In genomic region chr15:46312133-46312740, GRCh38 we compare ENCODE assay signal across 8 cellular contexts.
DNase-seq lines count a peak whose midpoint lies in the region; ATAC-seq and TF ChIP-seq lines count a peak whose summit lies in the region.

No MANE protein-coding gene starts in this region.

- peak; percentile 54 for TF ChIP-seq RAD21 in Ishikawa (IDR thresholded peaks at IDR 0.05; ENCODE audit: low read depth)

- DNase-seq in EH (ENCODE audit: low read depth) (peak; percentile 62), OCI-M2 (lab: John Stamatoyannopoulos, UW; ENCODE audit: unreplicated experiment) (peak; percentile 2), foreskin keratinocyte (peak in 1 of 2 donors; percentile 55), nucleus accumbens (lab: John Stamatoyannopoulos, UW) (peak in 48 of 56 donors; percentile 1 to 86 (median 34)), ureter (ENCODE audit: low spot score) (peak; percentile 72)
- DNase-seq in activated T-cell treated with anti-CD3 and anti-CD28 coated beads, Interleukin-2, amount 50 U/mL, for 48 hours: peak; percentile 70 to 71

- TF ChIP-seq EP300 in Ishikawa (IDR thresholded peaks at IDR 0.05; ENCODE audit: borderline replicate concordance): no peak

- ATAC-seq in GM21619 (IDR thresholded peaks at IDR 0.05; ENCODE audit: unreplicated experiment): peak; percentile 98
- peak; percentile 90 for ATAC-seq in foreskin keratinocyte

- no peak overlapping the region for H3K27ac ChIP-seq in foreskin keratinocyte

- peak; percentile 89 for TF ChIP-seq CTCF in foreskin keratinocyte (conservative IDR thresholded peaks at IDR 0.05)

- H3K27me3 ChIP-seq in foreskin keratinocyte: peaks cover 3% of the 10 kb centered on the region

- H3K4me1 ChIP-seq in foreskin keratinocyte: no peaks in the 10 kb centered on the region

TF ChIP-seq in Ishikawa, 13 proteins besides CTCF, POLR2A, EP300 and RAD21:
- TF ChIP-seq NFIC (IDR thresholded peaks at IDR 0.05): no peak
- TF ChIP-seq CREB1 (IDR thresholded peaks at IDR 0.05; ENCODE audit: low read depth): no peak
- TF ChIP-seq TAF1 (IDR thresholded peaks at IDR 0.05; ENCODE audit: low read depth): no peak
- TF ChIP-seq USF1 (IDR thresholded peaks at IDR 0.05): no peak
- no peak for TF ChIP-seq FOXM1 (IDR thresholded peaks at IDR 0.05; ENCODE audit: borderline replicate concordance, low read depth)
- TF ChIP-seq EGR1 (IDR thresholded peaks at IDR 0.05): no peak
- TF ChIP-seq TEAD4 (IDR thresholded peaks at IDR 0.05): no peak
- TF ChIP-seq ZBTB7A (IDR thresholded peaks at IDR 0.05; ENCODE audit: low read depth): no peak
- no peak for TF ChIP-seq TCF12 (IDR thresholded peaks at IDR 0.05; ENCODE audit: low read depth)
- no peak for TF ChIP-seq MAX (IDR thresholded peaks at IDR 0.05)
- no peak for TF ChIP-seq YY1 (IDR thresholded peaks at IDR 0.05; ENCODE audit: low read depth)
- TF ChIP-seq CEBPB (IDR thresholded peaks at IDR 0.05): no peak
- TF ChIP-seq REST (IDR thresholded peaks at IDR 0.05; ENCODE audit: low read depth): no peak
